Comparison of ENCODE assay signal across 8 cellular contexts in genomic region chr11:62678770-62679696, GRCh38. TPM values are rescaled to one million over a fixed set of nuclear protein-coding genes. Genes with fewer than 3 reads are reported as not detected.
DNase-seq lines count a peak whose midpoint lies in the region; ATAC-seq lines count a peak whose summit lies in the region.

UBXN1 (minus strand) TSS chr11:62679073; CDS start chr11:62678923, 150 bp downstream.

- WGBS in urinary bladder: 5% methylated on average over 55 of the region's 55 CpGs

- no peaks in the 10 kb centered on the region for H3K4me1 ChIP-seq in urinary bladder (ENCODE audit: insufficient read depth)

- H3K27ac ChIP-seq in urinary bladder (ENCODE audit: low read depth): peak within 1 kb of the TSS; percentile 82

- intact Hi-C loops in left ventricle myocardium superior (cut with micrococcal nuclease): no loop called here

- DNase-seq in Daoy (ENCODE audit: low read depth) (peak; percentile 91), NCI-H187 (lab: John Stamatoyannopoulos, UW) (peak; percentile 61 to 67), T-helper 2 cell (peak; percentile 61 to 89 (median 80)), amygdala (lab: John Stamatoyannopoulos, UW) (peak; percentile 22 to 91 (median 80)), left ventricle myocardium superior (peak; percentile 93), pulmonary artery endothelial cell (ENCODE audit: low read depth, low spot score) (peak; percentile 55)

- H3K36me3 ChIP-seq in urinary bladder (ENCODE audit: insufficient read depth): no peaks in the 10 kb centered on the region

- peak within 1 kb of the TSS; percentile 88 for H3K4me3 ChIP-seq in urinary bladder (ENCODE audit: low read depth, low read length)

- ATAC-seq in HG02571 (IDR thresholded peaks at IDR 0.05; ENCODE audit: unreplicated experiment) (peak; percentile 59), left ventricle myocardium superior (peak; percentile 88)

RNA-seq across cellular contexts. Expression of gene UBXN1, which starts in this region (rescaled TPM):
- 132 and 157 TPM in 2 replicates for total RNA-seq in Daoy (2014; rRNA removed; shearing (Covaris generic))
- 88.6 TPM for total RNA-seq in left ventricle myocardium superior
- total RNA-seq in pulmonary artery endothelial cell: 153 and 182 TPM in 2 replicates
- 34.5 TPM for total RNA-seq in urinary bladder
- polyA plus RNA-seq in urinary bladder: 206 TPM

Comparison
In these comparisons a context has a peak if more than half of its experiments do, and no peak if none do; other contexts are left out.
1. Peak in every context shown above with its lines: DNase-seq, ATAC-seq, H3K4me3 ChIP-seq and H3K27ac ChIP-seq.